ENCODE assay signal across 21 cellular contexts in the genomic region with DNA sequence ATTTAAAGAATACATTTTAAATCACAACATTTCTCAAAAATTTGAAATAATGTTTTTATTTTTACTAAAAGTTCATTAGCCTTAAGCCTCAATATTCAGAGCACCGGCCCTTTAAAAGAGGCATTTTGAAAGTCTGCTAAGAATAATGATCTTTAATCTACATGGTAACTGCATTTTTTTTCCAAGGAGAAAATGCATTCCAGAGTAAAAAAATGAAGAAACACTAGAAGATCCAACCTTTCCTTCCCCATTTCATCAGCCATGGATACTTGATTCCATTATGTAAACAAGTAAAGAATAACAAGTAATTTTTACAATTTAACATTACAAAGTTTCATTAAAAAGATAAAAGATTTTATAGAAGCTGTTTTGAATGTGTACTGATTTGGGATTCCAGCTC.
"Had no signal": no experiment of that assay in that cellular context is flagged by ENCODE, and none has a peak within 500 bp of the region (broad histone marks: within the 10 kb centered on the region; RNA-seq: fewer than 3 reads in every experiment).

No MANE protein-coding gene starts in this region.

- H3K4me3 ChIP-seq: K562 had no signal

- H3K9ac ChIP-seq: KMS-11, SK-N-SH had no signal

- H3K27ac ChIP-seq: HL-60, KMS-11, RWPE1 had no signal

- H3K9me3 ChIP-seq: SK-N-SH had no signal

- DNase-seq: MV-4-11, NCI-H1048, NCI-H1105 treated with DMSO at 0.1 percent for 48 hours, NCI-H1417 treated with DMSO at 0.1 percent for 48 hours, NCI-H146, NCI-H1694 treated with DMSO at 0.1 percent for 48 hours, NCI-H1930, NCI-H2081, NCI-H2107, NCI-H2227 treated with DMSO at 0.1 percent for 48 hours, NCI-H524, NCI-H526 treated with DMSO at 0.1 percent for 48 hours, NCI-H774, PC-3, SHP77, SK-N-SH had no signal

- FAIRE-seq: HTR-8/SVneo, K562 had no signal
